ENCODE assay signal across 9 cellular contexts in the genomic region with DNA sequence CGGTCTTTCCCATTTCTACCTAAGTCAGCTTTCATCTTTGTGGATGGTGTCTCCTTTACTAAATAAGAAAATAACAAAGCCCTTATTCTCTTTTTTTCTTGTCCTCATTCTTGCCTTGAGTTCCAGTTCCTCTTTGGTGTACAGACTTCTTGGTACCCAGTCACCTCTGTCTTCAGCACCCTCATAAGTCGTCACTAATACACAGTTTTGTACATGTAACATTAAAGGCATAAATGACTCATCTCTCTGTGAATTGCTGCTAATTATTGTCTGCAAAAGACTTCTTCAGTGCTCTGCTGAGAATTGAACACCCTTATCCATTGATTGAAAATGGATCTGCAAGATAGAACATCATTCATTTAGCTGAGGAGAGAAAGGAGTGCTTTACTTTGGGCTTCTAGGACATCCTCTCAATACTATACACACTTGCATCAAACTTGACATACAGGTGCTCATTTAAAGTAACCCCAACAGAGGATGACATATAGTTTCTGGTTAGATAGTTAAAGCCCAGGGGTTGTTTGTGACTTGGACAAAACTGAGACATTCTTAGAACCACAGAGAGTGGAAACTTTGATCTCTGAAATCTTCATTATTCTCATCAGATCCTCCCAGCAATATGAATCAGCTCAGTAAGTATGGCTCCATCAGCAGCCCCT.
DNase-seq lines count a peak whose midpoint lies in the region; ATAC-seq lines count a peak whose summit lies in the region.
"Had no signal": no experiment of that assay in that cellular context is flagged by ENCODE, and none has a peak within 500 bp of the region (broad histone marks: within the 10 kb centered on the region; RNA-seq: fewer than 3 reads in every experiment).

No MANE protein-coding gene starts in this region.

- H3K36me3 Mint-ChIP-seq in activated T-cell treated with anti-CD3 and anti-CD28 coated beads, Interleukin-2, amount 50 U/mL, for 24 hours (ENCODE audit: low read depth): peaks cover 100% of the 10 kb centered on the region
- H3K36me3 Mint-ChIP-seq in stimulated activated naive CD8-positive, alpha-beta T cell treated with anti-CD3 and anti-CD28 coated beads, Interleukin-15, Interleukin-2, amounts not matched to agents 100 ng/mL and 50 ng/mL, for 24 hours (ENCODE audit: low read depth): peaks cover 87% of the 10 kb centered on the region
- H3K36me3 Mint-ChIP-seq in immature natural killer cell: peaks cover 43 to 69% (median 44%) of the 10 kb centered on the region in 3 donors

- H3K4me1 Mint-ChIP-seq in activated T-cell treated with anti-CD3 and anti-CD28 coated beads, Interleukin-2, amount 50 U/mL, for 24 hours (ENCODE audit: low read depth): peaks cover 84% of the 10 kb centered on the region
- H3K4me1 Mint-ChIP-seq in stimulated activated naive CD8-positive, alpha-beta T cell treated with anti-CD3 and anti-CD28 coated beads, Interleukin-15, Interleukin-2, amounts not matched to agents 100 ng/mL and 50 ng/mL, for 24 hours (ENCODE audit: low read depth): peaks cover 75% of the 10 kb centered on the region
- H3K4me1 Mint-ChIP-seq in immature natural killer cell: peaks cover 0 to 20% of the 10 kb centered on the region in 2 donors

- ATAC-seq in HG02571 (IDR thresholded peaks at IDR 0.05; ENCODE audit: unreplicated experiment) (peak; percentile 61), HG03469 (IDR thresholded peaks at IDR 0.05; ENCODE audit: unreplicated experiment) (peak; percentile 74)
- ATAC-seq: Panc1 had no signal

- no peaks in the 10 kb centered on the region for H3K9me3 Mint-ChIP-seq in activated T-cell treated with anti-CD3 and anti-CD28 coated beads, Interleukin-2, amount 50 U/mL, for 24 hours
- no peaks in the 10 kb centered on the region for H3K9me3 Mint-ChIP-seq in stimulated activated naive CD8-positive, alpha-beta T cell treated with anti-CD3 and anti-CD28 coated beads, Interleukin-15, Interleukin-2, amounts not matched to agents 100 ng/mL and 50 ng/mL, for 24 hours
- H3K9me3 Mint-ChIP-seq in immature natural killer cell: no peaks in the 10 kb centered on the region

- H3K27me3 Mint-ChIP-seq in activated T-cell treated with anti-CD3 and anti-CD28 coated beads, Interleukin-2, amount 50 U/mL, for 24 hours: no peaks in the 10 kb centered on the region
- no peaks in the 10 kb centered on the region for H3K27me3 Mint-ChIP-seq in stimulated activated naive CD8-positive, alpha-beta T cell treated with anti-CD3 and anti-CD28 coated beads, Interleukin-15, Interleukin-2, amounts not matched to agents 100 ng/mL and 50 ng/mL, for 24 hours
- H3K27me3 Mint-ChIP-seq in immature natural killer cell (ENCODE audit: low read depth in 3 of 3): peaks cover 0 to 2% (median 0%) of the 10 kb centered on the region in 3 donors

- H3K27ac Mint-ChIP-seq in activated T-cell treated with anti-CD3 and anti-CD28 coated beads, Interleukin-2, amount 50 U/mL, for 24 hours: peak overlapping the region; percentile 97
- H3K27ac Mint-ChIP-seq in stimulated activated naive CD8-positive, alpha-beta T cell treated with anti-CD3 and anti-CD28 coated beads, Interleukin-15, Interleukin-2, amounts not matched to agents 100 ng/mL and 50 ng/mL, for 24 hours: peak overlapping the region; percentile 97
- H3K27ac Mint-ChIP-seq in immature natural killer cell: peak overlapping the region in 2 of 6 donors; percentile 26 to 52

- peak overlapping the region; percentile 7 for H3K4me3 Mint-ChIP-seq in activated T-cell treated with anti-CD3 and anti-CD28 coated beads, Interleukin-2, amount 50 U/mL, for 24 hours
- H3K4me3 Mint-ChIP-seq in stimulated activated naive CD8-positive, alpha-beta T cell treated with anti-CD3 and anti-CD28 coated beads, Interleukin-15, Interleukin-2, amounts not matched to agents 100 ng/mL and 50 ng/mL, for 24 hours: peak overlapping the region; percentile 40
- no peak overlapping the region for H3K4me3 Mint-ChIP-seq in immature natural killer cell

- no peak for DNase-seq in activated T-cell treated with anti-CD3 and anti-CD28 coated beads, Interleukin-2, amount 50 U/mL, for 24 hours
- DNase-seq in activated T-cell treated with anti-CD3 and anti-CD28 coated beads, Interleukin-2, amount 50 U/mL, for 1 hour: no peak
- DNase-seq in stimulated activated CD8-positive, alpha-beta memory T cell treated with anti-CD3 and anti-CD28 coated beads, Interleukin-4, amount 100 ng/mL, for 48 hours: no peak
- no peak for DNase-seq in immature natural killer cell
- no peak for DNase-seq in mucosa of gallbladder (ENCODE audit: low spot score)

Comparison
In these comparisons a context has a peak if more than half of its experiments do, and no peak if none do; other contexts are left out.
1. H3K4me3 Mint-ChIP-seq: peak in activated T-cell treated with anti-CD3 and anti-CD28 coated beads, Interleukin-2, amount 50 U/mL, for 24 hours (single experiment) and stimulated activated naive CD8-positive, alpha-beta T cell treated with anti-CD3 and anti-CD28 coated beads, Interleukin-15, Interleukin-2, amounts not matched to agents 100 ng/mL and 50 ng/mL, for 24 hours (single experiment); none in immature natural killer cell (0 of 5).